In genomic region chr10:132297521-132297920, GRCh38 we compare ENCODE assay signal across 13 cellular contexts. TPM values are rescaled to one million over a fixed set of nuclear protein-coding genes. Genes with fewer than 3 reads are reported as not detected.
DNase-seq lines count a peak whose midpoint lies in the region; ATAC-seq and TF ChIP-seq lines count a peak whose summit lies in the region.
"Had no signal": no experiment of that assay in that cellular context is flagged by ENCODE, and none has a peak within 500 bp of the region (broad histone marks: within the 10 kb centered on the region; RNA-seq: fewer than 3 reads in every experiment).

No MANE protein-coding gene starts in this region.

- ATAC-seq in HG02884 (IDR thresholded peaks at IDR 0.05; ENCODE audit: unreplicated experiment), result no peak
- ATAC-seq: left colon; naive thymus-derived CD4-positive, alpha-beta T cell had no signal

- H3K9me3 Mint-ChIP-seq in type B pancreatic cell, result no peaks in the 10 kb centered on the region
- H3K9me3 Mint-ChIP-seq: naive thymus-derived CD4-positive, alpha-beta T cell had no signal

- peaks cover 4% of the 10 kb centered on the region for H3K4me1 Mint-ChIP-seq in type B pancreatic cell (ENCODE audit: unreplicated experiment)

- no peak overlapping the region for H3K4me3 Mint-ChIP-seq in type B pancreatic cell
- H3K4me3 Mint-ChIP-seq: activated naive CD8-positive, alpha-beta T cell; naive thymus-derived CD4-positive, alpha-beta T cell had no signal

- H3K36me3 Mint-ChIP-seq in type B pancreatic cell, result no peaks in the 10 kb centered on the region

- H3K27me3 Mint-ChIP-seq in type B pancreatic cell, result peaks cover 14% of the 10 kb centered on the region
- H3K27me3 Mint-ChIP-seq: activated naive CD8-positive, alpha-beta T cell had no signal

- no peak overlapping the region for H3K27ac Mint-ChIP-seq in type B pancreatic cell
- H3K27ac Mint-ChIP-seq: activated naive CD8-positive, alpha-beta T cell; naive thymus-derived CD4-positive, alpha-beta T cell had no signal

- TF ChIP-seq CTCF in type B pancreatic cell (conservative IDR thresholded peaks at IDR 0.05), result peak; percentile 46

- DNase-seq in activated effector memory CD4-positive, alpha-beta T cell treated with anti-CD3 and anti-CD28 coated beads, Interleukin-2, amount 50 U/mL, for 16 hours, result peak; percentile 56
- no peak for DNase-seq in activated effector memory CD4-positive, alpha-beta T cell treated with Interleukin-2 at 50 U/mL for 16 hours
- DNase-seq in NCI-H2107 (lab: John Stamatoyannopoulos, UW), result peak; percentile 59
- peak; percentile 52 for DNase-seq in iPS-NIHi7 (ENCODE audit: extremely low spot score)
- no peak for DNase-seq in type B pancreatic cell (ENCODE audit: extremely low spot score, unreplicated experiment)
- DNase-seq in activated CD4-positive, alpha-beta T cell treated with anti-CD3 and anti-CD28 coated beads, Interleukin-2, amount 50 U/mL, for 1 hour, result no peak
- no peak for DNase-seq in activated CD4-positive, alpha-beta T cell treated with anti-CD3 and anti-CD28 coated beads, Interleukin-2, amount 50 U/mL, for 4 hours
- DNase-seq: activated CD4-positive, alpha-beta T cell treated with anti-CD3 and anti-CD28 coated beads for 1 hour; naive thymus-derived CD4-positive, alpha-beta T cell; NCI-H524 treated with DMSO at 0.1 percent for 48 hours had no signal

RNA-seq across cellular contexts. Expression of gene STK32C, which starts 10.2 kb away (rescaled TPM):
- total RNA-seq in type B pancreatic cell (ENCODE audit: low replicate concordance), result 8.0 and 12.9 TPM in 2 replicates

RNA-seq across cellular contexts. Expression of gene LRRC27, which starts 34.5 kb away (rescaled TPM):
- 8.9 and 14.2 TPM in 2 replicates for total RNA-seq in type B pancreatic cell (ENCODE audit: low replicate concordance)

Comparison
In these comparisons a context has a peak if more than half of its experiments do, and no peak if none do; other contexts are left out.
1. DNase-seq: peak in activated effector memory CD4-positive, alpha-beta T cell treated with anti-CD3 and anti-CD28 coated beads, Interleukin-2, amount 50 U/mL, for 16 hours (single experiment), NCI-H2107 (single experiment) and iPS-NIHi7 (single experiment); none in activated effector memory CD4-positive, alpha-beta T cell treated with Interleukin-2 at 50 U/mL for 16 hours (single experiment), type B pancreatic cell (single experiment), activated CD4-positive, alpha-beta T cell treated with anti-CD3 and anti-CD28 coated beads, Interleukin-2, amount 50 U/mL, for 1 hour (single experiment) and activated CD4-positive, alpha-beta T cell treated with anti-CD3 and anti-CD28 coated beads, Interleukin-2, amount 50 U/mL, for 4 hours (0 of 2).